In genomic region chr16:67537270-67537635, GRCh38 we compare ENCODE assay signal across 8 cellular contexts. TPM values are rescaled to one million over a fixed set of nuclear protein-coding genes. Genes with fewer than 3 reads are reported as not detected.
A peak's percentile ranks its signal among the peaks of the same experiment; 100 is the strongest.
DNase-seq lines count a peak whose midpoint lies in the region; ATAC-seq and TF ChIP-seq lines count a peak whose summit lies in the region.

No MANE protein-coding gene starts in this region.

- DNase-seq in NCI-H69 (lab: John Stamatoyannopoulos, UW) = peak; percentile 18
- peak; percentile 71 for DNase-seq in activated naive CD4-positive, alpha-beta T cell treated with anti-CD3 and anti-CD28 coated beads for 36 hours
- peak; percentile 82 for DNase-seq in Right ventricle myocardium superior
- no peak for DNase-seq in osteocyte (ENCODE audit: extremely low spot score, unreplicated experiment)
- DNase-seq in NCI-H1105 (lab: John Stamatoyannopoulos, UW) = no peak
- DNase-seq in NCI-H748 treated with DMSO at 0.1 percent for 48 hours (lab: John Stamatoyannopoulos, UW) = no peak

- intact Hi-C loops in activated naive CD4-positive, alpha-beta T cell treated with anti-CD3 and anti-CD28 coated beads for 36 hours (cut with micrococcal nuclease) = loop anchor here (1.0 to 2.0 kb wide), 3 partner anchors 16 to 124 kb away; partner anchors contain the start of genes ACD, ATP6V0D1 and PARD6A
- intact Hi-C loops in Right ventricle myocardium superior (cut with DNase I) = no loop called here

- H3K27me3 Mint-ChIP-seq in activated naive CD4-positive, alpha-beta T cell treated with anti-CD3 and anti-CD28 coated beads for 36 hours (ENCODE audit: low read depth) = peaks cover 2% of the 10 kb centered on the region
- no peaks in the 10 kb centered on the region for H3K27me3 Mint-ChIP-seq in osteocyte (ENCODE audit: unreplicated experiment)

- H3K27ac Mint-ChIP-seq in activated naive CD4-positive, alpha-beta T cell treated with anti-CD3 and anti-CD28 coated beads for 36 hours = peak overlapping the region; percentile 75
- H3K27ac Mint-ChIP-seq in osteocyte (ENCODE audit: unreplicated experiment) = peak overlapping the region; percentile 91

- H3K4me3 Mint-ChIP-seq in activated naive CD4-positive, alpha-beta T cell treated with anti-CD3 and anti-CD28 coated beads for 36 hours = peak overlapping the region; percentile 79
- H3K4me3 Mint-ChIP-seq in osteocyte (ENCODE audit: unreplicated experiment) = peak overlapping the region; percentile 72

- peaks cover 3% of the 10 kb centered on the region for H3K36me3 Mint-ChIP-seq in activated naive CD4-positive, alpha-beta T cell treated with anti-CD3 and anti-CD28 coated beads for 36 hours (ENCODE audit: low read depth)
- H3K36me3 Mint-ChIP-seq in osteocyte (ENCODE audit: unreplicated experiment) = peaks cover 14% of the 10 kb centered on the region

- no peaks in the 10 kb centered on the region for H3K9me3 Mint-ChIP-seq in activated naive CD4-positive, alpha-beta T cell treated with anti-CD3 and anti-CD28 coated beads for 36 hours
- no peaks in the 10 kb centered on the region for H3K9me3 Mint-ChIP-seq in osteocyte (ENCODE audit: unreplicated experiment)

- TF ChIP-seq CTCF in osteocyte (IDR thresholded peaks at IDR 0.05) = no peak

- CTCF ChIA-PET in activated naive CD4-positive, alpha-beta T cell treated with anti-CD3 and anti-CD28 coated beads for 36 hours (lab: Charles Lee) = interaction anchor here (0.6 to 4.2 kb wide), 7 partner anchors 9 to 97 kb away, joined by 3 to 29 read pairs (median 6); partner anchors contain the start of gene ATP6V0D1

- peaks cover 21% of the 10 kb centered on the region for H3K4me1 Mint-ChIP-seq in activated naive CD4-positive, alpha-beta T cell treated with anti-CD3 and anti-CD28 coated beads for 36 hours (ENCODE audit: low read depth)
- peaks cover 50% of the 10 kb centered on the region for H3K4me1 Mint-ChIP-seq in osteocyte (ENCODE audit: unreplicated experiment)

- ATAC-seq in GM18520 (IDR thresholded peaks at IDR 0.05; ENCODE audit: unreplicated experiment) (peak; percentile 16), Right ventricle myocardium superior (ENCODE audit: poor library complexity) (peak; percentile 60), GM21717 (IDR thresholded peaks at IDR 0.05; ENCODE audit: unreplicated experiment) (no peak)

RNA-seq across cellular contexts. Expression of gene RIPOR1, which starts 8.6 kb away (rescaled TPM):
- total RNA-seq in activated naive CD4-positive, alpha-beta T cell treated with anti-CD3 and anti-CD28 coated beads for 36 hours = 10 to 100 TPM; 34.2 to 41.9 TPM
- total RNA-seq in Right ventricle myocardium superior (73.7 TPM), osteocyte (75.0 and 77.0 TPM in 2 replicates)

RNA-seq across cellular contexts. Expression of gene CTCF, which starts 25.1 kb away (rescaled TPM):
- total RNA-seq in activated naive CD4-positive, alpha-beta T cell treated with anti-CD3 and anti-CD28 coated beads for 36 hours = 10 to 100 TPM; 51.2 to 52.3 TPM
- total RNA-seq in Right ventricle myocardium superior = 24.9 TPM
- total RNA-seq in osteocyte = 43.2 and 47.4 TPM in 2 replicates

RNA-seq across cellular contexts. Expression of gene AGRP, which starts 53.9 kb away (rescaled TPM):
- total RNA-seq in activated naive CD4-positive, alpha-beta T cell treated with anti-CD3 and anti-CD28 coated beads for 36 hours = not detected
- not detected for total RNA-seq in Right ventricle myocardium superior
- not detected in 2 replicates for total RNA-seq in osteocyte

RNA-seq across cellular contexts. Expression of gene ATP6V0D1, which starts 56.3 kb away (rescaled TPM):
- total RNA-seq in activated naive CD4-positive, alpha-beta T cell treated with anti-CD3 and anti-CD28 coated beads for 36 hours = 10 to 100 TPM; 11.9 to 15.3 TPM
- total RNA-seq in Right ventricle myocardium superior (59.9 TPM), osteocyte (112 and 116 TPM in 2 replicates)

Comparison
In these comparisons a context has a peak if more than half of its experiments do, and no peak if none do; other contexts are left out.
1. DNase-seq: peak in NCI-H69 (single experiment), activated naive CD4-positive, alpha-beta T cell treated with anti-CD3 and anti-CD28 coated beads for 36 hours (single experiment) and Right ventricle myocardium superior (single experiment); none in osteocyte (single experiment), NCI-H1105 (single experiment) and NCI-H748 treated with DMSO at 0.1 percent for 48 hours (single experiment).